In genomic region chr14:64823305-64823985, GRCh38 we compare ENCODE assay signal across 8 cellular contexts. TPM values are rescaled to one million over a fixed set of nuclear protein-coding genes. Genes with fewer than 3 reads are reported as not detected.
A peak's percentile ranks its signal among the peaks of the same experiment; 100 is the strongest.
DNase-seq lines count a peak whose midpoint lies in the region; ATAC-seq and TF ChIP-seq lines count a peak whose summit lies in the region.

No MANE protein-coding gene starts in this region.

- 0 out of 22 replicates have a peak, but pooled peaks cover 0 to 1% (median 0%) of the 10 kb centered on the region in 11 experiments for H4K20me1 ChIP-seq in BLaER1 treated with 17β-estradiol and CSF1 and Interleukin-3, amounts not matched to agents 10 nM and 100 nM

- ATAC-seq in GM18519 (IDR thresholded peaks at IDR 0.05; ENCODE audit: low FRiP score, unreplicated experiment): no peak

- H3K27ac Mint-ChIP-seq in T-helper 2 cell treated with Interferon-gamma antibody and Interleukin-4, amounts not matched to agents 5 μg/mL and 100 μg/mL, for 36 hours: no peak overlapping the region

- peaks cover 37% of the 10 kb centered on the region for H3K27me3 Mint-ChIP-seq in T-helper 2 cell treated with Interferon-gamma antibody and Interleukin-4, amounts not matched to agents 5 μg/mL and 100 μg/mL, for 36 hours (ENCODE audit: low read depth)

- no peaks in the 10 kb centered on the region for H3K9me3 ChIP-seq in BLaER1 treated with 17β-estradiol and CSF1 and Interleukin-3, amounts not matched to agents 10 nM and 100 nM (replicated peaks in 1 of 11)
- H3K9me3 ChIP-seq in right atrium auricular region (no peaks in the 10 kb centered on the region), sigmoid colon (no peaks in the 10 kb centered on the region)

- no peak for TF ChIP-seq POLR2A in sigmoid colon (IDR thresholded peaks at IDR 0.05)

- no peak for TF ChIP-seq EP300 in sigmoid colon (IDR thresholded peaks at IDR 0.05)

- H3K9me3 Mint-ChIP-seq in T-helper 2 cell treated with Interferon-gamma antibody and Interleukin-4, amounts not matched to agents 5 μg/mL and 100 μg/mL, for 36 hours: no peaks in the 10 kb centered on the region

- H3K4me1 Mint-ChIP-seq in T-helper 2 cell treated with Interferon-gamma antibody and Interleukin-4, amounts not matched to agents 5 μg/mL and 100 μg/mL, for 36 hours (ENCODE audit: low read depth): no peaks in the 10 kb centered on the region

- intact Hi-C loops in sigmoid colon (cut with DNase I): loop anchor here (5.0 kb wide), 1 partner anchor 69 kb away; no protein-coding TSS in a partner anchor

- H3K4me2 ChIP-seq in BLaER1 treated with 17β-estradiol and CSF1 and Interleukin-3, amounts not matched to agents 10 nM and 100 nM: peak overlapping the region; percentile 52 to 79 (median 65)

- H3K9ac ChIP-seq in BLaER1 treated with 17β-estradiol and CSF1 and Interleukin-3, amounts not matched to agents 10 nM and 100 nM: peak overlapping the region in 1 of 11 experiments; percentile 3; a peak in 2 of 22 replicates

- peak overlapping the region; percentile 50 for H3K4me3 Mint-ChIP-seq in T-helper 2 cell treated with Interferon-gamma antibody and Interleukin-4, amounts not matched to agents 5 μg/mL and 100 μg/mL, for 36 hours

- no peaks in the 10 kb centered on the region for H3K27me3 ChIP-seq in BLaER1 treated with 17β-estradiol and CSF1 and Interleukin-3, amounts not matched to agents 10 nM and 100 nM
- no peaks in the 10 kb centered on the region for H3K27me3 ChIP-seq in right atrium auricular region
- H3K27me3 ChIP-seq in sigmoid colon: no peaks in the 10 kb centered on the region

- H3K27ac ChIP-seq in BLaER1 treated with 17β-estradiol and CSF1 and Interleukin-3, amounts not matched to agents 10 nM and 100 nM: no peak overlapping the region
- H3K27ac ChIP-seq in right atrium auricular region (no peak overlapping the region), sigmoid colon (no peak overlapping the region)

- no peak overlapping the region for H3K4me3 ChIP-seq in BLaER1 treated with 17β-estradiol and CSF1 and Interleukin-3, amounts not matched to agents 10 nM and 100 nM
- H3K4me3 ChIP-seq in right atrium auricular region (no peak overlapping the region), sigmoid colon (no peak overlapping the region)

- TF ChIP-seq CTCF in GM20000 (IDR thresholded peaks at IDR 0.05; ENCODE audit: extremely low read depth, missing control alignments): peak; percentile 81
- TF ChIP-seq CTCF in right atrium auricular region (IDR thresholded peaks at IDR 0.05): peak; percentile 78 to 90
- peak; percentile 43 to 80 (median 79) for TF ChIP-seq CTCF in sigmoid colon (IDR thresholded peaks at IDR 0.05)

- WGBS in sigmoid colon, 2 donors: 26 to 33% methylated on average over 20 of the region's 20 CpGs

- peak; percentile 84 for DNase-seq in GM20000 (ENCODE audit: low spot score)
- peak; percentile 64 for DNase-seq in NCI-H1105 treated with DMSO at 0.1 percent for 48 hours (lab: John Stamatoyannopoulos, UW)
- DNase-seq in T-helper 2 cell treated with Interferon-gamma antibody and Interleukin-4, amounts not matched to agents 5 μg/mL and 100 μg/mL, for 36 hours (ENCODE audit: low spot score): peak; percentile 47
- peak; percentile 57 for DNase-seq in amniotic epithelial cell (ENCODE audit: low read depth)
- peak; percentile 68 for DNase-seq in right atrium auricular region (ENCODE audit: low spot score)
- peak; percentile 86 for DNase-seq in sigmoid colon

- peaks cover 0 to 47% (median 29%) of the 10 kb centered on the region in 10 experiments; a peak in 16 of 20 replicates for H3K4me1 ChIP-seq in BLaER1 treated with 17β-estradiol and CSF1 and Interleukin-3, amounts not matched to agents 10 nM and 100 nM
- H3K4me1 ChIP-seq in right atrium auricular region (peaks cover 0 to 44% of the 10 kb centered on the region in 2 donors), sigmoid colon (peaks cover 0 to 8% (median 6%) of the 10 kb centered on the region in 4 donors)

- no peaks in the 10 kb centered on the region for H3K36me3 Mint-ChIP-seq in T-helper 2 cell treated with Interferon-gamma antibody and Interleukin-4, amounts not matched to agents 5 μg/mL and 100 μg/mL, for 36 hours (ENCODE audit: low read depth)

- H3K36me3 ChIP-seq in BLaER1 treated with 17β-estradiol and CSF1 and Interleukin-3, amounts not matched to agents 10 nM and 100 nM: no peaks in the 10 kb centered on the region
- H3K36me3 ChIP-seq in right atrium auricular region: no peaks in the 10 kb centered on the region
- H3K36me3 ChIP-seq in sigmoid colon: no peaks in the 10 kb centered on the region

RNA-seq across cellular contexts. Expression of gene SPTB, which starts 56.3 kb away (rescaled TPM):
- total RNA-seq in right atrium auricular region: 100 to 1,000 TPM in 1 of 2 donors, 10 to 100 TPM in 1; 84.4 to 102 TPM
- 1 to 10 TPM in 3 of 4 donors, under 1 TPM in 1; 0.49 to 2.9 (median 2.2) TPM for total RNA-seq in sigmoid colon
- polyA plus RNA-seq in sigmoid colon: under 1 TPM in 2 of 3 donors, not detected in 1; 0.60 to 0.64 TPM

Comparison
In these comparisons a context has a peak if more than half of its experiments do, and no peak if none do; other contexts are left out.
1. RNA of gene SPTB, which starts 56.3 kb away (total RNA-seq): 84.4 to 102 TPM in right atrium auricular region; 0.49 to 2.9 TPM in sigmoid colon; every median in the first group is over 10 times any median in the second.
2. Peak in every context shown above with its lines, with median percentiles within 50 percentile points of each other: DNase-seq and CTCF ChIP-seq.